In genomic region chr17:63780507-63780906, GRCh38 we compare ENCODE assay signal across 12 cellular contexts. TPM values are rescaled to one million over a fixed set of nuclear protein-coding genes. Genes with fewer than 3 reads are reported as not detected.
DNase-seq lines count a peak whose midpoint lies in the region; ATAC-seq, FAIRE-seq and TF ChIP-seq lines count a peak whose summit lies in the region.
"Had no signal": no experiment of that assay in that cellular context is flagged by ENCODE, and none has a peak within 500 bp of the region (broad histone marks: within the 10 kb centered on the region; RNA-seq: fewer than 3 reads in every experiment).

No MANE protein-coding gene starts in this region.

- no peak for TF ChIP-seq POLR2A in HepG2 (IDR thresholded peaks at IDR 0.05; ENCODE audit: insufficient read depth in 1 of 2, low read depth in 2 of 2, low read length in 2 of 2)

- H3K9ac ChIP-seq in trophoblast cell (ENCODE audit: low read length) (no peak overlapping the region), HepG2 (ENCODE audit: insufficient read depth, low read depth, low read length) (no peak overlapping the region), MM.1S (ENCODE audit: low read length) (no peak overlapping the region)

- no peak overlapping the region for H3K18ac ChIP-seq in trophoblast cell (ENCODE audit: low read length)

- no peaks in the 10 kb centered on the region for H3K9me2 ChIP-seq in MM.1S (replicated peaks; ENCODE audit: insufficient read depth, low read length)

- H3K27me3 Mint-ChIP-seq in chondrocyte (ENCODE audit: low read depth) (no peaks in the 10 kb centered on the region), natural killer cell (ENCODE audit: low read depth in 2 of 2) (no peaks in the 10 kb centered on the region)

- no peaks in the 10 kb centered on the region for H3K79me1 ChIP-seq in trophoblast cell (ENCODE audit: low read length)

- ATAC-seq in natural killer cell = no peak
- no peak for ATAC-seq in HepG2
- ATAC-seq: left cardiac atrium had no signal

- H3K79me2 ChIP-seq in trophoblast cell (ENCODE audit: control insufficient read depth, insufficient read depth, low read length, poor library complexity) (peaks cover 24% of the 10 kb centered on the region), HepG2 (ENCODE audit: insufficient read depth, low read length) (peaks cover 96% of the 10 kb centered on the region), MM.1S (ENCODE audit: low read length) (peaks cover 99% of the 10 kb centered on the region)

- no peaks in the 10 kb centered on the region for H3F3A ChIP-seq in MM.1S (ENCODE audit: insufficient read depth, low read length)

- H3K23ac ChIP-seq in trophoblast cell (ENCODE audit: low read length) = no peak overlapping the region

- H3K36me3 Mint-ChIP-seq in chondrocyte (ENCODE audit: low read depth) = peaks cover 12% of the 10 kb centered on the region
- H3K36me3 Mint-ChIP-seq in natural killer cell = no peaks in the 10 kb centered on the region

- peak overlapping the region; percentile 22 for H3K27ac Mint-ChIP-seq in chondrocyte (ENCODE audit: unreplicated experiment)
- H3K27ac Mint-ChIP-seq in natural killer cell = peak overlapping the region in 1 of 2 donors; percentile 37

- no peak overlapping the region for H3K14ac ChIP-seq in trophoblast cell (ENCODE audit: low read length)

- POLR2A ChIA-PET in HepG2 (lab: Yijun Ruan, JAX) = no interaction called here

- no TSS peak for BruUV-seq in HepG2 (replicated peaks; lab: Mats Ljungman, UMichigan)

- H3K27me3 ChIP-seq in trophoblast cell (ENCODE audit: insufficient read depth, low read length) = no peaks in the 10 kb centered on the region
- H3K27me3 ChIP-seq in HepG2 (ENCODE audit: control insufficient read depth in 1 of 2, insufficient read depth in 2 of 2, low read length in 2 of 2) = no peaks in the 10 kb centered on the region
- no peaks in the 10 kb centered on the region for H3K27me3 ChIP-seq in MM.1S (replicated peaks; ENCODE audit: insufficient read depth, low read length)

- in situ Hi-C loops in HepG2 (cut with HindIII; ENCODE audit: extremely low pct_ligation_motif_present, low pct_unique_long_range_greater_than_20kb) = no loop called here

- CTCF ChIA-PET in HepG2 (lab: Yijun Ruan, JAX; ENCODE audit: low intra/inter-chr PET ratio, low total read pairs) = no interaction called here

- H4K20me1 ChIP-seq in HepG2 (ENCODE audit: insufficient read depth, low read length) (peaks cover 63% of the 10 kb centered on the region), MM.1S (ENCODE audit: insufficient read depth, low read length) (peaks cover 35% of the 10 kb centered on the region)

- peak; percentile 19 for DNase-seq in H4 (ENCODE audit: low spot score)
- peak; percentile 51 for DNase-seq in NCI-H2196 (lab: John Stamatoyannopoulos, UW; ENCODE audit: unreplicated experiment)
- DNase-seq in chondrocyte (ENCODE audit: low spot score) = no peak
- no peak for DNase-seq in trophoblast cell
- no peak for DNase-seq in natural killer cell
- no peak for DNase-seq in HepG2 (ENCODE audit: low spot score)
- no peak for DNase-seq in glomerular visceral epithelial cell (ENCODE audit: extremely low spot score)
- DNase-seq in MM.1S = no peak
- DNase-seq: activated CD4-positive, CD25-positive, alpha-beta regulatory T cell treated with anti-CD3 and anti-CD28 coated beads, Interleukin-2, amount 50 U/mL, for 72 hours; amniotic stem cell; left cardiac atrium; NCI-H1105 treated with DMSO at 0.1 percent for 48 hours had no signal

- H4K91ac ChIP-seq in trophoblast cell (ENCODE audit: low read depth, low read length) = no peak overlapping the region

- H2BK5ac ChIP-seq in trophoblast cell (ENCODE audit: low read depth, low read length, poor library complexity) = no peak overlapping the region

- H3K27ac ChIP-seq in trophoblast cell (ENCODE audit: low read depth, low read length) (no peak overlapping the region), HepG2 (ENCODE audit: extremely low read length, insufficient read depth, low read length) (no peak overlapping the region), MM.1S (ENCODE audit: low read length) (no peak overlapping the region)

- peak overlapping the region; percentile 78 for H3K4ac ChIP-seq in trophoblast cell (ENCODE audit: low read depth, low read length)

- H3K9me3 ChIP-seq in trophoblast cell (ENCODE audit: insufficient read depth, low read depth, low read length) = no peaks in the 10 kb centered on the region
- no peaks in the 10 kb centered on the region for H3K9me3 ChIP-seq in HepG2 (ENCODE audit: low read length)
- H3K9me3 ChIP-seq in MM.1S (replicated peaks; ENCODE audit: insufficient read depth, low read length) = no peaks in the 10 kb centered on the region

- H4K12ac ChIP-seq in trophoblast cell (ENCODE audit: low read depth, low read length) = no peak overlapping the region

- H3K4me1 Mint-ChIP-seq in chondrocyte (ENCODE audit: low read depth) (peaks cover 41% of the 10 kb centered on the region), natural killer cell (peaks cover 44 to 61% of the 10 kb centered on the region in 2 donors)

- no peak for TF ChIP-seq EP300 in HepG2 (IDR thresholded peaks at IDR 0.05; ENCODE audit: low read depth in 2 of 2, low read length in 2 of 2)
- no peak for TF ChIP-seq EP300 in HepG2 (CRISPR knock-in tag; IDR thresholded peaks at IDR 0.05; ENCODE audit: borderline replicate concordance)

- no peak overlapping the region for H2BK12ac ChIP-seq in trophoblast cell (ENCODE audit: low read length)

- intact Hi-C loops in natural killer cell (cut with micrococcal nuclease) = no loop called here
- intact Hi-C loops in HepG2 (cut with micrococcal nuclease; ENCODE audit: unreplicated experiment) = no loop called here

- H3K4me3 ChIP-seq in trophoblast cell (ENCODE audit: low read depth, low read length) (no peak overlapping the region), HepG2 (replicated peaks in 1 of 3; ENCODE audit: insufficient read depth in 1 of 3, low read depth in 2 of 3, low read length in 3 of 3) (no peak overlapping the region), MM.1S (ENCODE audit: low read length) (no peak overlapping the region)

- no peak overlapping the region for H3K4me3 Mint-ChIP-seq in chondrocyte (ENCODE audit: unreplicated experiment)
- H3K4me3 Mint-ChIP-seq in natural killer cell = no peak overlapping the region

- no peaks in the 10 kb centered on the region for H3K9me3 Mint-ChIP-seq in chondrocyte (ENCODE audit: low read depth)
- no peaks in the 10 kb centered on the region for H3K9me3 Mint-ChIP-seq in natural killer cell

- no peak overlapping the region for H2AK5ac ChIP-seq in trophoblast cell (ENCODE audit: low read length)

- peaks cover 15 to 17% of the 10 kb centered on the region in 2 experiments for H3K36me3 ChIP-seq in trophoblast cell (ENCODE audit: control insufficient read depth in 1 of 2, insufficient read depth in 2 of 2, low read length in 2 of 2)
- peaks cover 15 to 72% of the 10 kb centered on the region in 2 experiments for H3K36me3 ChIP-seq in HepG2 (replicated peaks in 1 of 2; ENCODE audit: control insufficient read depth in 1 of 2, insufficient read depth in 2 of 2, low read length in 2 of 2)
- H3K36me3 ChIP-seq in MM.1S (replicated peaks; ENCODE audit: insufficient read depth, low read length) = peaks cover 3% of the 10 kb centered on the region

- no peak overlapping the region for H4K8ac ChIP-seq in trophoblast cell (ENCODE audit: low read depth, low read length)

- TF ChIP-seq CTCF in chondrocyte (IDR thresholded peaks at IDR 0.05) = no peak
- TF ChIP-seq CTCF in natural killer cell (IDR thresholded peaks at IDR 0.05) = no peak
- no peak for TF ChIP-seq CTCF in HepG2 (CRISPR knock-in tag; IDR thresholded peaks at IDR 0.05)
- no peak for TF ChIP-seq CTCF in MM.1S (IDR thresholded peaks at IDR 0.05; ENCODE audit: low read length)

- H3K4me1 ChIP-seq in trophoblast cell (ENCODE audit: control insufficient read depth in 1 of 2, insufficient read depth in 2 of 2, low read length in 2 of 2) (peaks cover under 1 to 3% of the 10 kb centered on the region in 2 experiments), HepG2 (ENCODE audit: insufficient read depth, low read length) (peaks cover 92% of the 10 kb centered on the region), MM.1S (ENCODE audit: low read length) (peaks cover 8% of the 10 kb centered on the region; the same call in 1 of the 2 replicates)

- H2BK120ac ChIP-seq in trophoblast cell (ENCODE audit: insufficient read depth, low read length, poor library complexity) = no peak overlapping the region

- no peak for FAIRE-seq in HepG2 (lab: Jason Lieb, UNC)

- TF ChIP-seq RAD21 in HepG2 (CRISPR knock-in tag; IDR thresholded peaks at IDR 0.05) = no peak

- H2AFZ ChIP-seq in trophoblast cell (ENCODE audit: insufficient read depth, low read length, poor library complexity) (no peak overlapping the region), HepG2 (ENCODE audit: low read length) (no peak overlapping the region), MM.1S (ENCODE audit: low read length) (no peak overlapping the region)

- WGBS in trophoblast cell (ENCODE audit: extremely low coverage, insufficient coverage, insufficient read length) = no CpG with 5 or more reads among the region's 1 CpG
- 100% methylated on average over 1 of the region's 1 CpG for WGBS in HepG2 (ENCODE audit: low lambda C conversion rate)

- H3K4me2 ChIP-seq in trophoblast cell (ENCODE audit: low read length) (no peak overlapping the region), HepG2 (ENCODE audit: low read depth, low read length) (no peak overlapping the region), MM.1S (ENCODE audit: low read depth, low read length) (no peak overlapping the region)

RNA-seq across cellular contexts. Expression of gene DDX42, which starts 6.5 kb away (rescaled TPM):
- 21.0 and 30.5 TPM in 2 replicates for total RNA-seq in H4 (2014; rRNA removed; shearing (Covaris generic))
- total RNA-seq in chondrocyte = 94.6 to 120 TPM (median 99.0 TPM) in 3 replicates
- polyA plus RNA-seq in trophoblast cell (2013) = 54.6 and 57.5 TPM in 2 replicates
- total RNA-seq in natural killer cell = 100 to 1,000 TPM in 2 of 3 donors, 10 to 100 TPM in 1; 80.1 to 127 (median 110) TPM
- total RNA-seq in HepG2 (2016; rRNA removed; fragmentation: Illumina TruSeq; extraction: Trizol) = 81.5 and 87.2 TPM in 2 replicates
- total RNA-seq in HepG2 (2016; cell fraction: cytosol; rRNA removed; fragmentation: Illumina TruSeq; extraction: Trizol; ENCODE audit: low read depth) = 29.4 and 40.6 TPM in 2 replicates
- 78.3 and 81.1 TPM in 2 replicates for total RNA-seq in HepG2 (2016; cell fraction: insoluble cytoplasmic fraction; rRNA removed; fragmentation: Illumina TruSeq; extraction: Trizol)
- 42.5 and 44.3 TPM in 2 replicates for total RNA-seq in HepG2 (2016; cell fraction: membrane; rRNA removed; fragmentation: Illumina TruSeq; extraction: Trizol)
- total RNA-seq in HepG2 (2016; cell fraction: nucleus; rRNA removed; fragmentation: Illumina TruSeq; extraction: Trizol) = 143 and 164 TPM in 2 replicates
- 92.9 and 104 TPM in 2 replicates for polyA plus RNA-seq in HepG2 (2011; rRNA removed)
- 28.9 and 41.0 TPM in 2 replicates for polyA plus RNA-seq in HepG2 (2011; cell fraction: cytosol; rRNA removed)
- polyA plus RNA-seq in HepG2 (2011; cell fraction: nucleus; rRNA removed) = 278 and 375 TPM in 2 replicates
- polyA plus RNA-seq in HepG2 (2012) = 110 and 116 TPM in 2 replicates
- 6.4 and 8.6 TPM in 2 replicates for polyA plus RNA-seq in HepG2 (2016; cell fraction: cytosol; fragmentation: Illumina TruSeq; extraction: Trizol; ENCODE audit: low read depth)
- 109 TPM in 2 replicates for polyA plus RNA-seq in HepG2 (2016; cell fraction: insoluble cytoplasmic fraction; fragmentation: Illumina TruSeq; extraction: Trizol; ENCODE audit: low read depth)
- polyA plus RNA-seq in HepG2 (2016; cell fraction: membrane; fragmentation: Illumina TruSeq; extraction: Trizol; ENCODE audit: low read depth) = 21.9 and 25.7 TPM in 2 replicates
- 292 and 329 TPM in 2 replicates for polyA plus RNA-seq in HepG2 (2016; cell fraction: nucleus; fragmentation: Illumina TruSeq; extraction: Trizol; ENCODE audit: insufficient read depth, low read depth)
- 22.3 and 35.8 TPM in 2 replicates for polyA minus RNA-seq in HepG2 (2011; rRNA and poly(A)+ RNA removed; ENCODE audit: low replicate concordance)
- polyA minus RNA-seq in HepG2 (2011; cell fraction: cytosol; rRNA and poly(A)+ RNA removed) = 39.0 and 47.1 TPM in 2 replicates
- polyA minus RNA-seq in HepG2 (2011; cell fraction: nucleus; rRNA and poly(A)+ RNA removed) = 292 and 335 TPM in 2 replicates

RNA-seq across cellular contexts. Expression of gene CCDC47, which starts 7.1 kb away (rescaled TPM):
- 50.4 and 69.3 TPM in 2 replicates for total RNA-seq in H4 (2014; rRNA removed; shearing (Covaris generic))
- total RNA-seq in chondrocyte (63.5 to 65.1 TPM (median 64.9 TPM) in 3 replicates), natural killer cell (10 to 100 TPM; 37.9 to 45.2 (median 41.7) TPM), HepG2 (2016; rRNA removed; fragmentation: Illumina TruSeq; extraction: Trizol) (61.6 and 99.5 TPM in 2 replicates)
- polyA plus RNA-seq in trophoblast cell (2013) = 77.1 and 78.4 TPM in 2 replicates
- 14.7 and 18.1 TPM in 2 replicates for total RNA-seq in HepG2 (2016; cell fraction: cytosol; rRNA removed; fragmentation: Illumina TruSeq; extraction: Trizol; ENCODE audit: low read depth)
- total RNA-seq in HepG2 (2016; cell fraction: insoluble cytoplasmic fraction; rRNA removed; fragmentation: Illumina TruSeq; extraction: Trizol) = 56.1 and 100 TPM in 2 replicates
- 15.1 and 20.6 TPM in 2 replicates for total RNA-seq in HepG2 (2016; cell fraction: membrane; rRNA removed; fragmentation: Illumina TruSeq; extraction: Trizol)
- total RNA-seq in HepG2 (2016; cell fraction: nucleus; rRNA removed; fragmentation: Illumina TruSeq; extraction: Trizol) = 87.9 and 101 TPM in 2 replicates
- 54.4 and 59.3 TPM in 2 replicates for polyA plus RNA-seq in HepG2 (2011; rRNA removed)
- 31.9 and 50.0 TPM in 2 replicates for polyA plus RNA-seq in HepG2 (2011; cell fraction: cytosol; rRNA removed)
- polyA plus RNA-seq in HepG2 (2011; cell fraction: nucleus; rRNA removed) = 16.9 and 28.0 TPM in 2 replicates
- polyA plus RNA-seq in HepG2 (2012) = 84.0 and 93.9 TPM in 2 replicates
- 4.5 and 4.6 TPM in 2 replicates for polyA plus RNA-seq in HepG2 (2016; cell fraction: cytosol; fragmentation: Illumina TruSeq; extraction: Trizol; ENCODE audit: low read depth)
- polyA plus RNA-seq in HepG2 (2016; cell fraction: insoluble cytoplasmic fraction; fragmentation: Illumina TruSeq; extraction: Trizol; ENCODE audit: low read depth) = 48.5 and 55.2 TPM in 2 replicates
- 7.8 and 9.6 TPM in 2 replicates for polyA plus RNA-seq in HepG2 (2016; cell fraction: membrane; fragmentation: Illumina TruSeq; extraction: Trizol; ENCODE audit: low read depth)
- polyA plus RNA-seq in HepG2 (2016; cell fraction: nucleus; fragmentation: Illumina TruSeq; extraction: Trizol; ENCODE audit: insufficient read depth, low read depth) = 108 and 115 TPM in 2 replicates
- polyA minus RNA-seq in HepG2 (2011; rRNA and poly(A)+ RNA removed; ENCODE audit: low replicate concordance) = 19.5 and 38.0 TPM in 2 replicates
- polyA minus RNA-seq in HepG2 (2011; cell fraction: cytosol; rRNA and poly(A)+ RNA removed) = 45.4 and 57.4 TPM in 2 replicates
- 39.5 and 51.5 TPM in 2 replicates for polyA minus RNA-seq in HepG2 (2011; cell fraction: nucleus; rRNA and poly(A)+ RNA removed)

RNA-seq across cellular contexts. Expression of gene STRADA, which starts 38.9 kb away (rescaled TPM):
- 18.5 and 19.9 TPM in 2 replicates for total RNA-seq in H4 (2014; rRNA removed; shearing (Covaris generic))
- 26.2 to 47.3 TPM (median 27.1 TPM) in 3 replicates for total RNA-seq in chondrocyte
- polyA plus RNA-seq in trophoblast cell (2013) = 13.0 and 13.1 TPM in 2 replicates
- total RNA-seq in natural killer cell = 10 to 100 TPM; 72.6 to 83.1 (median 78.2) TPM
- total RNA-seq in HepG2 (2016; rRNA removed; fragmentation: Illumina TruSeq; extraction: Trizol) = 16.1 and 17.9 TPM in 2 replicates
- 3.7 and 4.0 TPM in 2 replicates for total RNA-seq in HepG2 (2016; cell fraction: cytosol; rRNA removed; fragmentation: Illumina TruSeq; extraction: Trizol; ENCODE audit: low read depth)
- 15.8 and 17.3 TPM in 2 replicates for total RNA-seq in HepG2 (2016; cell fraction: insoluble cytoplasmic fraction; rRNA removed; fragmentation: Illumina TruSeq; extraction: Trizol)
- total RNA-seq in HepG2 (2016; cell fraction: membrane; rRNA removed; fragmentation: Illumina TruSeq; extraction: Trizol) = 7.7 and 7.8 TPM in 2 replicates
- 27.8 and 29.5 TPM in 2 replicates for total RNA-seq in HepG2 (2016; cell fraction: nucleus; rRNA removed; fragmentation: Illumina TruSeq; extraction: Trizol)
- 17.3 and 17.6 TPM in 2 replicates for polyA plus RNA-seq in HepG2 (2011; rRNA removed)
- polyA plus RNA-seq in HepG2 (2011; cell fraction: cytosol; rRNA removed) = 7.0 and 7.6 TPM in 2 replicates
- 36.3 and 37.3 TPM in 2 replicates for polyA plus RNA-seq in HepG2 (2011; cell fraction: nucleus; rRNA removed)
- 10.9 and 13.7 TPM in 2 replicates for polyA plus RNA-seq in HepG2 (2012)
- polyA plus RNA-seq in HepG2 (2016; cell fraction: cytosol; fragmentation: Illumina TruSeq; extraction: Trizol; ENCODE audit: low read depth) = 3.1 and 3.6 TPM in 2 replicates
- polyA plus RNA-seq in HepG2 (2016; cell fraction: insoluble cytoplasmic fraction; fragmentation: Illumina TruSeq; extraction: Trizol; ENCODE audit: low read depth) = 18.9 and 21.4 TPM in 2 replicates
- 6.6 and 7.5 TPM in 2 replicates for polyA plus RNA-seq in HepG2 (2016; cell fraction: membrane; fragmentation: Illumina TruSeq; extraction: Trizol; ENCODE audit: low read depth)
- polyA plus RNA-seq in HepG2 (2016; cell fraction: nucleus; fragmentation: Illumina TruSeq; extraction: Trizol; ENCODE audit: insufficient read depth, low read depth) = 51.3 and 56.2 TPM in 2 replicates
- 15.1 and 16.7 TPM in 2 replicates for polyA minus RNA-seq in HepG2 (2011; rRNA and poly(A)+ RNA removed; ENCODE audit: low replicate concordance)
- 4.1 and 4.2 TPM in 2 replicates for polyA minus RNA-seq in HepG2 (2011; cell fraction: cytosol; rRNA and poly(A)+ RNA removed)
- 25.2 and 27.6 TPM in 2 replicates for polyA minus RNA-seq in HepG2 (2011; cell fraction: nucleus; rRNA and poly(A)+ RNA removed)

RNA-seq across cellular contexts. Expression of gene PSMC5, which starts 46.7 kb away (rescaled TPM):
- total RNA-seq in H4 (2014; rRNA removed; shearing (Covaris generic)) = 64.8 and 71.7 TPM in 2 replicates
- 92.3 to 112 TPM (median 94.9 TPM) in 3 replicates for total RNA-seq in chondrocyte
- 115 and 118 TPM in 2 replicates for polyA plus RNA-seq in trophoblast cell (2013)
- total RNA-seq in natural killer cell = 100 to 1,000 TPM in 2 of 3 donors, 10 to 100 TPM in 1; 91.3 to 114 (median 100) TPM
- 35.3 and 81.4 TPM in 2 replicates for total RNA-seq in HepG2 (2016; rRNA removed; fragmentation: Illumina TruSeq; extraction: Trizol)
- 26.4 and 26.8 TPM in 2 replicates for total RNA-seq in HepG2 (2016; cell fraction: cytosol; rRNA removed; fragmentation: Illumina TruSeq; extraction: Trizol; ENCODE audit: low read depth)
- total RNA-seq in HepG2 (2016; cell fraction: insoluble cytoplasmic fraction; rRNA removed; fragmentation: Illumina TruSeq; extraction: Trizol) = 36.7 and 82.1 TPM in 2 replicates
- 47.6 and 57.8 TPM in 2 replicates for total RNA-seq in HepG2 (2016; cell fraction: membrane; rRNA removed; fragmentation: Illumina TruSeq; extraction: Trizol)
- 44.2 and 45.4 TPM in 2 replicates for total RNA-seq in HepG2 (2016; cell fraction: nucleus; rRNA removed; fragmentation: Illumina TruSeq; extraction: Trizol)
- 109 and 128 TPM in 2 replicates for polyA plus RNA-seq in HepG2 (2011; rRNA removed)
- 161 and 185 TPM in 2 replicates for polyA plus RNA-seq in HepG2 (2011; cell fraction: cytosol; rRNA removed)
- polyA plus RNA-seq in HepG2 (2011; cell fraction: nucleus; rRNA removed) = 101 and 112 TPM in 2 replicates
- 105 and 121 TPM in 2 replicates for polyA plus RNA-seq in HepG2 (2012)
- polyA plus RNA-seq in HepG2 (2016; cell fraction: cytosol; fragmentation: Illumina TruSeq; extraction: Trizol; ENCODE audit: low read depth) = 73.3 and 91.2 TPM in 2 replicates
- polyA plus RNA-seq in HepG2 (2016; cell fraction: insoluble cytoplasmic fraction; fragmentation: Illumina TruSeq; extraction: Trizol; ENCODE audit: low read depth) = 308 and 321 TPM in 2 replicates
- 94.9 and 101 TPM in 2 replicates for polyA plus RNA-seq in HepG2 (2016; cell fraction: membrane; fragmentation: Illumina TruSeq; extraction: Trizol; ENCODE audit: low read depth)
- polyA plus RNA-seq in HepG2 (2016; cell fraction: nucleus; fragmentation: Illumina TruSeq; extraction: Trizol; ENCODE audit: insufficient read depth, low read depth) = 157 and 164 TPM in 2 replicates
- polyA minus RNA-seq in HepG2 (2011; rRNA and poly(A)+ RNA removed; ENCODE audit: low replicate concordance) = 77.4 and 190 TPM in 2 replicates
- 66.7 and 67.7 TPM in 2 replicates for polyA minus RNA-seq in HepG2 (2011; cell fraction: cytosol; rRNA and poly(A)+ RNA removed)
- polyA minus RNA-seq in HepG2 (2011; cell fraction: nucleus; rRNA and poly(A)+ RNA removed) = 86.9 and 103 TPM in 2 replicates

RNA-seq across cellular contexts. Expression of gene FTSJ3, which starts 47.0 kb away (rescaled TPM):
- 95.5 and 124 TPM in 2 replicates for total RNA-seq in H4 (2014; rRNA removed; shearing (Covaris generic))
- total RNA-seq in chondrocyte (26.5 to 41.4 TPM (median 27.9 TPM) in 3 replicates), natural killer cell (10 to 100 TPM; 35.2 to 53.5 (median 51.6) TPM), HepG2 (2016; rRNA removed; fragmentation: Illumina TruSeq; extraction: Trizol) (55.8 and 64.2 TPM in 2 replicates)
- 31.9 and 33.0 TPM in 2 replicates for polyA plus RNA-seq in trophoblast cell (2013)
- total RNA-seq in HepG2 (2016; cell fraction: cytosol; rRNA removed; fragmentation: Illumina TruSeq; extraction: Trizol; ENCODE audit: low read depth) = 10.7 and 13.3 TPM in 2 replicates
- 51.6 and 62.8 TPM in 2 replicates for total RNA-seq in HepG2 (2016; cell fraction: insoluble cytoplasmic fraction; rRNA removed; fragmentation: Illumina TruSeq; extraction: Trizol)
- total RNA-seq in HepG2 (2016; cell fraction: membrane; rRNA removed; fragmentation: Illumina TruSeq; extraction: Trizol) = 14.6 and 17.3 TPM in 2 replicates
- total RNA-seq in HepG2 (2016; cell fraction: nucleus; rRNA removed; fragmentation: Illumina TruSeq; extraction: Trizol) = 57.2 and 58.7 TPM in 2 replicates
- 26.0 and 33.3 TPM in 2 replicates for polyA plus RNA-seq in HepG2 (2011; rRNA removed)
- 34.7 and 35.1 TPM in 2 replicates for polyA plus RNA-seq in HepG2 (2011; cell fraction: cytosol; rRNA removed)
- 50.8 and 55.2 TPM in 2 replicates for polyA plus RNA-seq in HepG2 (2011; cell fraction: nucleus; rRNA removed)
- polyA plus RNA-seq in HepG2 (2012) = 29.8 and 30.3 TPM in 2 replicates
- 4.3 and 4.9 TPM in 2 replicates for polyA plus RNA-seq in HepG2 (2016; cell fraction: cytosol; fragmentation: Illumina TruSeq; extraction: Trizol; ENCODE audit: low read depth)
- polyA plus RNA-seq in HepG2 (2016; cell fraction: insoluble cytoplasmic fraction; fragmentation: Illumina TruSeq; extraction: Trizol; ENCODE audit: low read depth) = 43.6 and 49.4 TPM in 2 replicates
- polyA plus RNA-seq in HepG2 (2016; cell fraction: membrane; fragmentation: Illumina TruSeq; extraction: Trizol; ENCODE audit: low read depth) = 6.8 and 10.2 TPM in 2 replicates
- 88.3 and 89.9 TPM in 2 replicates for polyA plus RNA-seq in HepG2 (2016; cell fraction: nucleus; fragmentation: Illumina TruSeq; extraction: Trizol; ENCODE audit: insufficient read depth, low read depth)
- 56.8 and 112 TPM in 2 replicates for polyA minus RNA-seq in HepG2 (2011; rRNA and poly(A)+ RNA removed; ENCODE audit: low replicate concordance)
- 19.9 and 23.5 TPM in 2 replicates for polyA minus RNA-seq in HepG2 (2011; cell fraction: cytosol; rRNA and poly(A)+ RNA removed)
- polyA minus RNA-seq in HepG2 (2011; cell fraction: nucleus; rRNA and poly(A)+ RNA removed) = 74.9 and 77.7 TPM in 2 replicates

Comparison
In these comparisons a context has a peak if more than half of its experiments do, and no peak if none do; other contexts are left out.
1. DNase-seq: peak in H4 (single experiment) and NCI-H2196 (single experiment); none in chondrocyte (single experiment), trophoblast cell (0 of 2), natural killer cell (single experiment), HepG2 (single experiment), glomerular visceral epithelial cell (single experiment) and MM.1S (single experiment).